21 cellular contexts compared by ENCODE assay signal in genomic region chr7:123401295-123401694, GRCh38.
"Had no signal": no experiment of that assay in that cellular context is flagged by ENCODE, and none has a peak within 500 bp of the region (broad histone marks: within the 10 kb centered on the region; RNA-seq: fewer than 3 reads in every experiment).

No MANE protein-coding gene starts in this region.

- H3K4me1 Mint-ChIP-seq: activated CD4-positive, alpha-beta T cell treated with anti-CD3 and anti-CD28 coated beads, Interleukin-2, amount 10 ng/mL, durations not matched to agents 24 days and 14 days; activated naive CD8-positive, alpha-beta T cell treated with anti-CD3 and anti-CD28 coated beads for 36 hours; activated T-helper 17 cell treated with anti-CD3 and anti-CD28 coated beads, Interleukin-2, amount 50 U/mL, for 72 hours had no signal

- H3K4me3 ChIP-seq: lower lobe of right lung, right atrium auricular region, tibial artery had no signal

- H3K27me3 Mint-ChIP-seq: activated CD4-positive, alpha-beta T cell treated with anti-CD3 and anti-CD28 coated beads, Interleukin-2, amount 10 ng/mL, durations not matched to agents 24 days and 14 days; activated CD8-positive, alpha-beta T cell treated with anti-CD3 and anti-CD28 coated beads for 36 hours; activated naive CD8-positive, alpha-beta T cell treated with anti-CD3 and anti-CD28 coated beads for 36 hours; activated T-helper 17 cell treated with anti-CD3 and anti-CD28 coated beads, Interleukin-2, amount 50 U/mL, for 72 hours; effector memory CD8-positive, alpha-beta T cell had no signal

- DNase-seq: activated CD4-positive, alpha-beta T cell treated with anti-CD3 and anti-CD28 coated beads, Interleukin-2, amount 10 ng/mL, durations not matched to agents 24 days and 14 days; activated CD4-positive, CD25-positive, alpha-beta regulatory T cell; activated CD8-positive, alpha-beta T cell treated with anti-CD3 and anti-CD28 coated beads for 36 hours; activated naive CD4-positive, alpha-beta T cell; activated naive CD8-positive, alpha-beta T cell treated with anti-CD3 and anti-CD28 coated beads for 36 hours; activated T-cell treated with anti-CD3 and anti-CD28 coated beads, Interleukin-2, amount 50 U/mL, for 1 hour; amniotic stem cell; caudate nucleus; effector memory CD8-positive, alpha-beta T cell; lower lobe of right lung; nucleus accumbens; stimulated activated CD4-positive, alpha-beta T cell treated with anti-CD3 and anti-CD28 coated beads, Interleukin-12 subunit alpha, Interleukin-12 subunit beta, amount 100 ng/mL, for 4 hours; stimulated activated CD4-positive, alpha-beta T cell treated with anti-CD3 and anti-CD28 coated beads, Interleukin-1b, Interleukin-23, amount 100 ng/mL, for 48 hours; stimulated activated CD8-positive, alpha-beta memory T cell treated with anti-CD3 and anti-CD28 coated beads, Interleukin-4, amount 100 ng/mL, for 48 hours; stimulated activated naive CD4-positive, alpha-beta T cell; tibial artery had no signal

- ATAC-seq: activated CD8-positive, alpha-beta T cell treated with anti-CD3 and anti-CD28 coated beads for 36 hours; activated T-helper 17 cell treated with anti-CD3 and anti-CD28 coated beads, Interleukin-2, amount 50 U/mL, for 72 hours; effector memory CD8-positive, alpha-beta T cell; lower lobe of right lung had no signal

- H3K27me3 ChIP-seq: right atrium auricular region, tibial artery had no signal

- FAIRE-seq: urothelium cell line had no signal

- H3K36me3 Mint-ChIP-seq: activated naive CD8-positive, alpha-beta T cell treated with anti-CD3 and anti-CD28 coated beads for 36 hours; mesothelial cell of epicardium had no signal

- H3K9me3 Mint-ChIP-seq: activated CD4-positive, alpha-beta T cell treated with anti-CD3 and anti-CD28 coated beads, Interleukin-2, amount 10 ng/mL, durations not matched to agents 24 days and 14 days; activated CD8-positive, alpha-beta T cell treated with anti-CD3 and anti-CD28 coated beads for 36 hours; activated naive CD8-positive, alpha-beta T cell treated with anti-CD3 and anti-CD28 coated beads for 36 hours; activated T-helper 17 cell treated with anti-CD3 and anti-CD28 coated beads, Interleukin-2, amount 50 U/mL, for 72 hours; effector memory CD8-positive, alpha-beta T cell; mesothelial cell of epicardium had no signal

- H3K4me3 Mint-ChIP-seq: activated CD4-positive, alpha-beta T cell treated with anti-CD3 and anti-CD28 coated beads, Interleukin-2, amount 10 ng/mL, durations not matched to agents 24 days and 14 days; activated CD8-positive, alpha-beta T cell treated with anti-CD3 and anti-CD28 coated beads for 36 hours; activated naive CD8-positive, alpha-beta T cell treated with anti-CD3 and anti-CD28 coated beads for 36 hours; activated T-helper 17 cell treated with anti-CD3 and anti-CD28 coated beads, Interleukin-2, amount 50 U/mL, for 72 hours; effector memory CD8-positive, alpha-beta T cell; mesothelial cell of epicardium; nephron had no signal

- H3K27ac Mint-ChIP-seq: activated CD4-positive, alpha-beta T cell treated with anti-CD3 and anti-CD28 coated beads, Interleukin-2, amount 10 ng/mL, durations not matched to agents 24 days and 14 days; activated CD8-positive, alpha-beta T cell treated with anti-CD3 and anti-CD28 coated beads for 36 hours; activated naive CD8-positive, alpha-beta T cell treated with anti-CD3 and anti-CD28 coated beads for 36 hours; activated T-helper 17 cell treated with anti-CD3 and anti-CD28 coated beads, Interleukin-2, amount 50 U/mL, for 72 hours; effector memory CD8-positive, alpha-beta T cell; mesothelial cell of epicardium had no signal

- H3K36me3 ChIP-seq: lower lobe of right lung, right atrium auricular region, tibial artery had no signal

- H3K4me1 ChIP-seq: lower lobe of right lung, right atrium auricular region, tibial artery had no signal

- H3K27ac ChIP-seq: lower lobe of right lung, right atrium auricular region, tibial artery had no signal

- H3K9me3 ChIP-seq: lower lobe of right lung, right atrium auricular region, tibial artery had no signal
